8 cellular contexts compared by ENCODE assay signal in genomic region chr19:1239796-1240737, GRCh38. TPM values are rescaled to one million over a fixed set of nuclear protein-coding genes. Genes with fewer than 3 reads are reported as not detected.
DNase-seq lines count a peak whose midpoint lies in the region; ATAC-seq and TF ChIP-seq lines count a peak whose summit lies in the region.

No MANE protein-coding gene starts in this region.

- ATAC-seq in HG02642 (IDR thresholded peaks at IDR 0.05; ENCODE audit: poor library complexity, unreplicated experiment) (peak; percentile 43), HG03108 (IDR thresholded peaks at IDR 0.05; ENCODE audit: unreplicated experiment) (no peak)
- ATAC-seq in activated CD4-positive, alpha-beta T cell treated with anti-CD3 and anti-CD28 coated beads for 36 hours, result peak; percentile 57

- POLR2A ChIA-PET in activated CD4-positive, alpha-beta T cell treated with anti-CD3 and anti-CD28 coated beads for 36 hours (lab: Charles Lee), result interaction anchor here (0.9 to 2.2 kb wide), 2 partner anchors 29 to 158 kb away, joined by 3 to 10 read pairs; partner anchors contain the start of gene CIRBP

- CTCF ChIA-PET in activated CD4-positive, alpha-beta T cell treated with anti-CD3 and anti-CD28 coated beads for 36 hours (lab: Charles Lee), result interaction anchor here (0.6 to 2.4 kb wide), 7 partner anchors 16 to 591 kb away, joined by 3 to 11 read pairs (median 3); partner anchors contain the start of gene CIRBP

- intact Hi-C loops in activated CD4-positive, alpha-beta T cell treated with anti-CD3 and anti-CD28 coated beads for 36 hours (cut with DNase I, micrococcal nuclease), result loop anchor here (1.0 to 10.0 kb wide), 19 partner anchors 27 to 443 kb away; partner anchors contain the start of genes GPX4 (in 2 of the 2), ABCA7 (in 1 of the 2), ARHGAP45 (in 1 of the 2) and ARID3A (in 1 of the 2)

- peak; percentile 92 for TF ChIP-seq CTCF in chondrocyte (IDR thresholded peaks at IDR 0.05)

- H3K4me3 Mint-ChIP-seq in activated CD4-positive, alpha-beta T cell treated with anti-CD3 and anti-CD28 coated beads for 36 hours, result peak overlapping the region; percentile 83
- peak overlapping the region; percentile 49 for H3K4me3 Mint-ChIP-seq in chondrocyte (ENCODE audit: unreplicated experiment)

- H3K9me3 Mint-ChIP-seq in activated CD4-positive, alpha-beta T cell treated with anti-CD3 and anti-CD28 coated beads for 36 hours (ENCODE audit: low read depth), result no peaks in the 10 kb centered on the region
- H3K9me3 Mint-ChIP-seq in chondrocyte (ENCODE audit: low read depth), result no peaks in the 10 kb centered on the region

- DNase-seq in DMS53 (lab: John Stamatoyannopoulos, UW) (peak; percentile 94), NCI-H345 (lab: John Stamatoyannopoulos, UW) (peak; percentile 93), chondrocyte (ENCODE audit: low spot score) (no peak), kidney tubule cell (ENCODE audit: low spot score) (peak; percentile 86)
- DNase-seq in activated CD4-positive, alpha-beta T cell treated with anti-CD3 and anti-CD28 coated beads for 36 hours, result peak; percentile 97
- DNase-seq in stimulated activated CD4-positive, alpha-beta T cell treated with anti-CD3 and anti-CD28 coated beads, Interleukin-1b, Interleukin-23, amount 100 ng/mL, for 1 hour (ENCODE audit: low read depth in 2 of 2), result peak; percentile 80 to 87

- no peaks in the 10 kb centered on the region for H3K36me3 Mint-ChIP-seq in activated CD4-positive, alpha-beta T cell treated with anti-CD3 and anti-CD28 coated beads for 36 hours (ENCODE audit: low read depth)
- H3K36me3 Mint-ChIP-seq in chondrocyte (ENCODE audit: low read depth), result no peaks in the 10 kb centered on the region

- H3K27ac Mint-ChIP-seq in activated CD4-positive, alpha-beta T cell treated with anti-CD3 and anti-CD28 coated beads for 36 hours, result no peak overlapping the region
- H3K27ac Mint-ChIP-seq in chondrocyte (ENCODE audit: unreplicated experiment), result peak overlapping the region; percentile 17

- peaks cover 38% of the 10 kb centered on the region for H3K4me1 Mint-ChIP-seq in activated CD4-positive, alpha-beta T cell treated with anti-CD3 and anti-CD28 coated beads for 36 hours
- peaks cover 35% of the 10 kb centered on the region for H3K4me1 Mint-ChIP-seq in chondrocyte (ENCODE audit: low read depth)

- peaks cover 6% of the 10 kb centered on the region for H3K27me3 Mint-ChIP-seq in activated CD4-positive, alpha-beta T cell treated with anti-CD3 and anti-CD28 coated beads for 36 hours
- no peaks in the 10 kb centered on the region for H3K27me3 Mint-ChIP-seq in chondrocyte (ENCODE audit: low read depth)

RNA-seq across cellular contexts. Expression of gene ATP5F1D, which starts 1.5 kb away (rescaled TPM):
- 100 to 1,000 TPM; 161 to 180 TPM for total RNA-seq in activated CD4-positive, alpha-beta T cell treated with anti-CD3 and anti-CD28 coated beads for 36 hours
- total RNA-seq in chondrocyte, result 110 to 125 TPM (median 122 TPM) in 3 replicates

RNA-seq across cellular contexts. Expression of gene CBARP, which starts 2.3 kb away (rescaled TPM):
- total RNA-seq in activated CD4-positive, alpha-beta T cell treated with anti-CD3 and anti-CD28 coated beads for 36 hours, result 1 to 10 TPM in 1 of 2 experiments, under 1 TPM in 1; 0.82 to 1.1 TPM
- 4.8 to 9.0 TPM (median 7.6 TPM) in 3 replicates for total RNA-seq in chondrocyte

RNA-seq across cellular contexts. Expression of gene MIDN, which starts 8.3 kb away (rescaled TPM):
- 10 to 100 TPM; 46.5 to 47.9 TPM for total RNA-seq in activated CD4-positive, alpha-beta T cell treated with anti-CD3 and anti-CD28 coated beads for 36 hours
- total RNA-seq in chondrocyte, result 64.5 to 75.3 TPM (median 68.3 TPM) in 3 replicates

RNA-seq across cellular contexts. Expression of gene CIRBP, which starts 29.1 kb away (rescaled TPM):
- 100 to 1,000 TPM; 123 to 188 TPM for total RNA-seq in activated CD4-positive, alpha-beta T cell treated with anti-CD3 and anti-CD28 coated beads for 36 hours
- total RNA-seq in chondrocyte, result 295 to 320 TPM (median 303 TPM) in 3 replicates

RNA-seq across cellular contexts. Expression of gene STK11, which starts 34.5 kb away (rescaled TPM):
- 10 to 100 TPM; 49.2 to 61.5 TPM for total RNA-seq in activated CD4-positive, alpha-beta T cell treated with anti-CD3 and anti-CD28 coated beads for 36 hours
- 41.1 to 44.5 TPM (median 42.3 TPM) in 3 replicates for total RNA-seq in chondrocyte
